ENCODE assay signal across 1 cellular context in genomic region chr11:65295571-65296338, GRCh38.
TF ChIP-seq lines count a peak whose summit lies in the region.

No MANE protein-coding gene starts in this region.

TF ChIP-seq in HepG2, 621 proteins besides CTCF, POLR2A, EP300 and RAD21 (continued from another document and continues in another):
- TF ChIP-seq BHLHE40 (IDR thresholded peaks at IDR 0.05; ENCODE audit: low read length) = no peak
- no peak for TF ChIP-seq PLSCR1 (CRISPR knock-in tag; IDR thresholded peaks at IDR 0.05; ENCODE audit: borderline replicate concordance)
- no peak for TF ChIP-seq ZNF766 (CRISPR knock-in tag; IDR thresholded peaks at IDR 0.05; ENCODE audit: borderline replicate concordance)
- 0 out of 2 replicates have a peak, but pooled peaks have one; percentile 24 for TF ChIP-seq IKZF5 (CRISPR knock-in tag; IDR thresholded peaks at IDR 0.05)
- peak; percentile 59 for TF ChIP-seq PAXIP1 (CRISPR knock-in tag; conservative IDR thresholded peaks at IDR 0.05)
- no peak for TF ChIP-seq ZNF850 (CRISPR knock-in tag; conservative IDR thresholded peaks at IDR 0.05)
- TF ChIP-seq ARHGAP35 (CRISPR knock-in tag; IDR thresholded peaks at IDR 0.05; ENCODE audit: borderline replicate concordance) = no peak
- TF ChIP-seq SATB2 (CRISPR knock-in tag; IDR thresholded peaks at IDR 0.05) = no peak
- peak; percentile 56; the same call in 1 of the 2 replicates for TF ChIP-seq TFAP4 (IDR thresholded peaks at IDR 0.05; ENCODE audit: borderline replicate concordance, low read depth)
- peak; percentile 11; the same call in 1 of the 2 replicates for TF ChIP-seq ZFP91 (CRISPR knock-in tag; IDR thresholded peaks at IDR 0.05; ENCODE audit: borderline replicate concordance)
- TF ChIP-seq ATF3 (CRISPR knock-in tag; IDR thresholded peaks at IDR 0.05) = no peak
- TF ChIP-seq TBX2 (CRISPR knock-in tag; IDR thresholded peaks at IDR 0.05; ENCODE audit: borderline replicate concordance) = no peak
- TF ChIP-seq AHR (CRISPR knock-in tag; IDR thresholded peaks at IDR 0.05) = no peak
- TF ChIP-seq JARID2 (CRISPR knock-in tag; IDR thresholded peaks at IDR 0.05; ENCODE audit: insufficient replicate concordance) = no peak
- TF ChIP-seq ZNF280B (CRISPR knock-in tag; IDR thresholded peaks at IDR 0.05; ENCODE audit: borderline replicate concordance) = no peak
- no peak for TF ChIP-seq HMG20B (CRISPR knock-in tag; conservative IDR thresholded peaks at IDR 0.05)
- no peak for TF ChIP-seq ATF6 (CRISPR knock-in tag; conservative IDR thresholded peaks at IDR 0.05)
- peak; percentile 17; the same call in 1 of the 2 replicates for TF ChIP-seq ARID5B (CRISPR knock-in tag; IDR thresholded peaks at IDR 0.05)
- no peak for TF ChIP-seq ZNF121 (CRISPR knock-in tag; IDR thresholded peaks at IDR 0.05)
- TF ChIP-seq ZNF446 (CRISPR knock-in tag; IDR thresholded peaks at IDR 0.05) = no peak
- 0 out of 2 replicates have a peak, but pooled peaks have one; percentile 27 for TF ChIP-seq HDAC1 (CRISPR knock-in tag; IDR thresholded peaks at IDR 0.05)
- no peak for TF ChIP-seq ZNF720 (CRISPR knock-in tag; IDR thresholded peaks at IDR 0.05)
- TF ChIP-seq ZNF501 (CRISPR knock-in tag; IDR thresholded peaks at IDR 0.05) = no peak
- TF ChIP-seq ZNF709 (CRISPR knock-in tag; IDR thresholded peaks at IDR 0.05) = no peak
- TF ChIP-seq MED1 (CRISPR knock-in tag; IDR thresholded peaks at IDR 0.05) = peak; percentile 10; the same call in 1 of the 2 replicates
- peak; percentile 32; the same call in 1 of the 2 replicates for TF ChIP-seq PHF21A (CRISPR knock-in tag; IDR thresholded peaks at IDR 0.05)
- TF ChIP-seq ZNF180 (CRISPR knock-in tag; IDR thresholded peaks at IDR 0.05; ENCODE audit: borderline replicate concordance, low read depth) = no peak
- TF ChIP-seq BCL6 (CRISPR knock-in tag; IDR thresholded peaks at IDR 0.05) = no peak
- no peak for TF ChIP-seq NFIC (IDR thresholded peaks at IDR 0.05; ENCODE audit: low read length)
- no peak for TF ChIP-seq TBX3 (IDR thresholded peaks at IDR 0.05; ENCODE audit: borderline replicate concordance)
- no peak for TF ChIP-seq KLF15 (CRISPR knock-in tag; IDR thresholded peaks at IDR 0.05; ENCODE audit: borderline replicate concordance)
- TF ChIP-seq DNMT1 (CRISPR knock-in tag; IDR thresholded peaks at IDR 0.05) = no peak
- no peak for TF ChIP-seq MEIS1 (CRISPR knock-in tag; IDR thresholded peaks at IDR 0.05; ENCODE audit: borderline replicate concordance)
- no peak for TF ChIP-seq PAF1 (CRISPR knock-in tag; IDR thresholded peaks at IDR 0.05)
- TF ChIP-seq RBM22 (optimal IDR thresholded peaks at IDR 0.05; ENCODE audit: low read length) = no peak
- no peak for TF ChIP-seq SKI (IDR thresholded peaks at IDR 0.05; ENCODE audit: partially characterized antibody)
- no peak for TF ChIP-seq ZBTB7A (CRISPR knock-in tag; IDR thresholded peaks at IDR 0.05)
- no peak for TF ChIP-seq TMF1 (CRISPR knock-in tag; IDR thresholded peaks at IDR 0.05; ENCODE audit: low read depth)
- no peak for TF ChIP-seq FOXO1 (CRISPR knock-in tag; IDR thresholded peaks at IDR 0.05)
- TF ChIP-seq CSRNP1 (CRISPR knock-in tag; IDR thresholded peaks at IDR 0.05) = no peak
